8 cellular contexts compared by ENCODE assay signal in genomic region chr14:44898547-44898946, GRCh38.
DNase-seq lines count a peak whose midpoint lies in the region; ATAC-seq, FAIRE-seq and TF ChIP-seq lines count a peak whose summit lies in the region.

No MANE protein-coding gene starts in this region.

- peak overlapping the region; percentile 27 for H3K27ac Mint-ChIP-seq in activated T-cell treated with anti-CD3 and anti-CD28 coated beads, Interleukin-2, amount 50 U/mL, for 72 hours
- peak overlapping the region; percentile 65 for H3K27ac Mint-ChIP-seq in type B pancreatic cell

- H3K4me3 ChIP-seq in ascending aorta (peak overlapping the region; percentile 77 to 82), left lung (peak overlapping the region; percentile 66)

- no peak for FAIRE-seq in GM19239 (lab: Jason Lieb, UNC)

- H3K27me3 Mint-ChIP-seq in activated T-cell treated with anti-CD3 and anti-CD28 coated beads, Interleukin-2, amount 50 U/mL, for 72 hours (ENCODE audit: low read depth) = no peaks in the 10 kb centered on the region
- no peaks in the 10 kb centered on the region for H3K27me3 Mint-ChIP-seq in type B pancreatic cell

- peak overlapping the region; percentile 92 to 93 for H3K4me3 Mint-ChIP-seq in activated T-cell treated with anti-CD3 and anti-CD28 coated beads, Interleukin-2, amount 50 U/mL, for 72 hours
- H3K4me3 Mint-ChIP-seq in type B pancreatic cell = peak overlapping the region; percentile 87

- TF ChIP-seq CTCF in ascending aorta (IDR thresholded peaks at IDR 0.05) (no peak), left lung (IDR thresholded peaks at IDR 0.05) (no peak), type B pancreatic cell (conservative IDR thresholded peaks at IDR 0.05) (no peak)

- no peaks in the 10 kb centered on the region for H3K36me3 Mint-ChIP-seq in activated T-cell treated with anti-CD3 and anti-CD28 coated beads, Interleukin-2, amount 50 U/mL, for 72 hours (ENCODE audit: insufficient read depth in 2 of 2)
- H3K36me3 Mint-ChIP-seq in type B pancreatic cell = peaks cover 5% of the 10 kb centered on the region

- H3K36me3 ChIP-seq in ascending aorta (peaks cover 5 to 8% of the 10 kb centered on the region in 2 donors), left lung (no peaks in the 10 kb centered on the region)

- H3K9me3 ChIP-seq in ascending aorta (no peaks in the 10 kb centered on the region), left lung (peaks cover 0 to 2% of the 10 kb centered on the region in 2 donors)

- peaks cover 0 to 15% of the 10 kb centered on the region in 2 donors for H3K4me1 ChIP-seq in ascending aorta
- peaks cover 0 to 15% of the 10 kb centered on the region in 2 donors for H3K4me1 ChIP-seq in left lung

- intact Hi-C loops in ascending aorta (cut with DNase I) = loop anchor here (5.0 kb wide), 2 partner anchors 184 to 354 kb away; partner anchors contain the start of genes MIS18BP1 and PRPF39
- intact Hi-C loops in left lung (cut with DNase I) = no loop called here

- H3K9me3 Mint-ChIP-seq in activated T-cell treated with anti-CD3 and anti-CD28 coated beads, Interleukin-2, amount 50 U/mL, for 72 hours = no peaks in the 10 kb centered on the region
- peaks cover 5% of the 10 kb centered on the region for H3K9me3 Mint-ChIP-seq in type B pancreatic cell

- H3K4me1 Mint-ChIP-seq in activated T-cell treated with anti-CD3 and anti-CD28 coated beads, Interleukin-2, amount 50 U/mL, for 72 hours (ENCODE audit: low read depth) = peaks cover 11% of the 10 kb centered on the region
- no peaks in the 10 kb centered on the region for H3K4me1 Mint-ChIP-seq in type B pancreatic cell (ENCODE audit: unreplicated experiment)

- DNase-seq in activated T-cell treated with anti-CD3 and anti-CD28 coated beads, Interleukin-2, amount 50 U/mL, for 72 hours = no peak
- no peak for DNase-seq in activated T-cell treated with anti-CD3 and anti-CD28 coated beads, Interleukin-2, amount 50 U/mL, for 48 hours
- DNase-seq in ascending aorta (ENCODE audit: low spot score in 2 of 2) (no peak), left lung (no peak), type B pancreatic cell (ENCODE audit: extremely low spot score, unreplicated experiment) (no peak), NCI-H2081 treated with DMSO at 0.1 percent for 48 hours (lab: John Stamatoyannopoulos, UW) (no peak), GM19239 (ENCODE audit: insufficient read length, low spot score) (no peak)

- no peak for ATAC-seq in activated T-cell treated with anti-CD3 and anti-CD28 coated beads, Interleukin-2, amount 50 U/mL, for 72 hours (replicated peaks in 1 of 2)
- ATAC-seq in left lung = no peak
- no peak for ATAC-seq in HG03175 (IDR thresholded peaks at IDR 0.05; ENCODE audit: unreplicated experiment)

- H3K27ac ChIP-seq in ascending aorta (peak overlapping the region; percentile 99 to 100), left lung (peak overlapping the region; percentile 93 to 99)

- H3K27me3 ChIP-seq in ascending aorta = no peaks in the 10 kb centered on the region
- no peaks in the 10 kb centered on the region for H3K27me3 ChIP-seq in left lung
